26 cellular contexts compared by ENCODE assay signal in the genomic region with DNA sequence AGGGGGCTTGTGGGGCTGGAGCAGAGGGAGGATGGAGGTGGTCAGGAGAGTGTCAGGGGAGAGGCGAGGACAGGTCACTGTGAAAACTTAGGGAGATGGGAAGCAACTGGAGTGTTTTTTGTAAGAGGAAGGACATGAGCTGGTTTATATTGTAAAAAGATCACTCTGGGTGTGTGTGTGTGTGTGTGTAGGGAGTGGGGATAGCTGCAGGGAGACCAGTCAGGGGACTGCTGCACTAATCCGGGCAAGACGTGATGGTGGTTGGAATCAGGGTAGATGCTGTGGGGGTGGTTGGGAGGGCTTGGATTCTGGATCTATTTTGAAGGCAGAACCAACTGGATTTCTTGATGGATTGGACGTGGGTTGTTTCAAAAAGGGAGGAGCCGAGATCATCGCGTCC. TPM values are rescaled to one million over a fixed set of nuclear protein-coding genes. Genes with fewer than 3 reads are reported as not detected.
"Had no signal": no experiment of that assay in that cellular context is flagged by ENCODE, and none has a peak within 500 bp of the region (broad histone marks: within the 10 kb centered on the region; RNA-seq: fewer than 3 reads in every experiment).

No MANE protein-coding gene starts in this region.

- DNase-seq: activated CD4-positive, alpha-beta memory T cell treated with anti-CD3 and anti-CD28 coated beads, Interleukin-2, amount 10 ng/mL, durations not matched to agents 7 days and 5 days; activated CD4-positive, alpha-beta T cell treated with anti-CD3 and anti-CD28 coated beads for 1 hour; activated CD4-positive, alpha-beta T cell treated with anti-CD3 and anti-CD28 coated beads for 4 hours; activated CD4-positive, alpha-beta T cell treated with anti-CD3 and anti-CD28 coated beads, Interleukin-2, amount 10 ng/mL, durations not matched to agents 7 days and 5 days; activated CD4-positive, alpha-beta T cell treated with anti-CD3 and anti-CD28 coated beads, Interleukin-2, amount 50 U/mL, for 4 hours; activated CD8-positive, alpha-beta memory T cell treated with anti-CD3 and anti-CD28 coated beads, Interleukin-2, amount 50 U/mL, for 48 hours; activated gamma-delta T cell; activated naive CD4-positive, alpha-beta T cell; activated naive CD4-positive, alpha-beta T cell treated with anti-CD3 and anti-CD28 coated beads, Interleukin-2, amount 10 ng/mL, durations not matched to agents 7 days and 5 days; activated naive CD8-positive, alpha-beta T cell treated with anti-CD3 and anti-CD28 coated beads, Interleukin-2, amount 10 ng/mL, durations not matched to agents 7 days and 5 days; activated T-cell treated with anti-CD3 and anti-CD28 coated beads for 4 hours; activated T-cell treated with anti-CD3 and anti-CD28 coated beads, Interleukin-2, amount 50 U/mL, for 24 hours; activated T-cell treated with anti-CD3 and anti-CD28 coated beads, Interleukin-2, amount 50 U/mL, for 72 hours; caudate nucleus; cortex of kidney; dermis blood vessel endothelial cell; effector CD4-positive, alpha-beta T cell; effector memory CD8-positive, alpha-beta T cell; erythroblast; foreskin melanocyte; T-helper 1 cell; T-helper 17 cell; T1000 had no signal

- H3K27ac ChIP-seq: esophagus muscularis mucosa, gastroesophageal sphincter had no signal

- H3K36me3 ChIP-seq: esophagus muscularis mucosa, gastroesophageal sphincter had no signal

- H3K9me3 ChIP-seq: esophagus muscularis mucosa, gastroesophageal sphincter had no signal

- H3K4me3 ChIP-seq: esophagus muscularis mucosa, gastroesophageal sphincter had no signal

RNA-seq across cellular contexts. Expression of gene SYT7, which starts 11.3 kb away (rescaled TPM):
- total RNA-seq: activated CD4-positive, alpha-beta memory T cell treated with anti-CD3 and anti-CD28 coated beads, Interleukin-2, amount 10 ng/mL, durations not matched to agents 7 days and 5 days; activated CD4-positive, alpha-beta T cell treated with anti-CD3 and anti-CD28 coated beads, Interleukin-2, amount 10 ng/mL, durations not matched to agents 7 days and 5 days; activated naive CD4-positive, alpha-beta T cell treated with anti-CD3 and anti-CD28 coated beads, Interleukin-2, amount 50 U/mL, for 72 hours; activated naive CD8-positive, alpha-beta T cell treated with anti-CD3 and anti-CD28 coated beads, Interleukin-2, amount 10 ng/mL, durations not matched to agents 7 days and 5 days; activated T-cell treated with anti-CD3 and anti-CD28 coated beads, Interleukin-2, amount 50 U/mL, for 72 hours; T-helper 17 cell had no signal
